ENCODE assay signal across 8 cellular contexts in genomic region chr1:228647523-228648444, GRCh38.
DNase-seq lines count a peak whose midpoint lies in the region; ATAC-seq and TF ChIP-seq lines count a peak whose summit lies in the region.

No MANE protein-coding gene starts in this region.

- dilution Hi-C loops in mammary epithelial cell (cut with HindIII; ENCODE audit: low sequenced_read_pairs) = no loop called here

- no peaks in the 10 kb centered on the region for H3K36me3 ChIP-seq in mammary epithelial cell (ENCODE audit: insufficient read depth, low read length)

- H3K9ac ChIP-seq in mammary epithelial cell (ENCODE audit: insufficient read depth, low read length) = no peak overlapping the region

- TF ChIP-seq EP300 in Ishikawa (IDR thresholded peaks at IDR 0.05; ENCODE audit: borderline replicate concordance) = no peak

- intact Hi-C loops in mammary epithelial cell (cut with micrococcal nuclease) = no loop called here
- intact Hi-C loops in left colon (cut with DNase I, micrococcal nuclease) = no loop called here

- no peaks in the 10 kb centered on the region for H3K27me3 ChIP-seq in mammary epithelial cell (ENCODE audit: insufficient read depth, low read length)

- DNase-seq in DMS53 treated with DMSO at 0.1 percent for 48 hours (lab: John Stamatoyannopoulos, UW; ENCODE audit: unreplicated experiment) (peak; percentile 56), RPMI8226 (peak; percentile 28), mammary epithelial cell (peak; percentile 66), left colon (peak; percentile 55 to 56)
- DNase-seq in stimulated activated naive CD4-positive, alpha-beta T cell treated with Interleukin-2 at 50 U/mL for 16 hours (lab: John Stamatoyannopoulos, UW) = peak; percentile 4

- WGBS in mammary epithelial cell (ENCODE audit: low coverage, missing lambda C conversion rate) = 9% methylated on average over 46 of the region's 67 CpGs

- H3K4me3 ChIP-seq in mammary epithelial cell (replicated peaks in 1 of 3; ENCODE audit: insufficient read depth in 1 of 3, low read depth in 2 of 3, low read length in 3 of 3) = peak overlapping the region; percentile 44 to 58 (median 55)

- BruUV-seq in mammary epithelial cell (replicated peaks; lab: Mats Ljungman, UMichigan) = no TSS peak

- no peak for TF ChIP-seq RAD21 in Ishikawa (IDR thresholded peaks at IDR 0.05; ENCODE audit: low read depth)

- H4K20me1 ChIP-seq in mammary epithelial cell (ENCODE audit: insufficient read depth, low read length) = no peaks in the 10 kb centered on the region

- H3K4me1 ChIP-seq in mammary epithelial cell (ENCODE audit: insufficient read depth, low read length) = peaks cover 18% of the 10 kb centered on the region

- no peak for TF ChIP-seq CTCF in mammary epithelial cell (conservative IDR thresholded peaks at IDR 0.05 in 1 of 2, IDR thresholded peaks at IDR 0.05 in 1 of 2; ENCODE audit: extremely low read depth in 1 of 2, insufficient read depth in 1 of 2, low read depth in 1 of 2, low read length in 2 of 2)

- H3K4me2 ChIP-seq in mammary epithelial cell (ENCODE audit: insufficient read depth, low read depth, low read length) = peak overlapping the region; percentile 96

- H3K79me2 ChIP-seq in mammary epithelial cell (ENCODE audit: insufficient read depth, low read length) = no peaks in the 10 kb centered on the region

- H2AFZ ChIP-seq in mammary epithelial cell (ENCODE audit: low read depth, low read length) = peak overlapping the region; percentile 89

- peak; percentile 80 for ATAC-seq in left colon
- ATAC-seq in GM19397 (IDR thresholded peaks at IDR 0.05; ENCODE audit: unreplicated experiment) = no peak
- ATAC-seq in HG02884 (IDR thresholded peaks at IDR 0.05; ENCODE audit: unreplicated experiment) = no peak

- CTCF ChIA-PET in mammary epithelial cell (lab: Charles Lee; ENCODE audit: low non-redundant PET) = interaction anchor here (0.6 kb wide), 1 partner anchor 782 kb away, joined by 4 read pairs; no protein-coding TSS in a partner anchor

- in situ Hi-C loops in mammary epithelial cell (cut with MboI; ENCODE audit: low sequenced_read_pairs in 2 of 2) = no loop called here

- no peak overlapping the region for H3K27ac ChIP-seq in mammary epithelial cell (ENCODE audit: insufficient read depth, low read depth, low read length)

- no peaks in the 10 kb centered on the region for H3K9me3 ChIP-seq in mammary epithelial cell (replicated peaks; ENCODE audit: insufficient read depth, low read length)

TF ChIP-seq in Ishikawa, 13 proteins besides CTCF, POLR2A, EP300 and RAD21:
- TF ChIP-seq TAF1 (IDR thresholded peaks at IDR 0.05; ENCODE audit: low read depth) = no peak; the same call in 1 of the 2 replicates
- no peak for TF ChIP-seq NFIC (IDR thresholded peaks at IDR 0.05)
- TF ChIP-seq MAX (IDR thresholded peaks at IDR 0.05) = peak; percentile 67
TF ChIP-seq in Ishikawa: peak in this region for 1.

Comparison
In these comparisons a context has a peak if more than half of its experiments do, and no peak if none do; other contexts are left out.
1. DNase-seq: peak in every context shown above with its lines; median percentile 66 in mammary epithelial cell; 56 in DMS53 treated with DMSO at 0.1 percent for 48 hours; 56 in left colon; 28 in RPMI8226; 4 in stimulated activated naive CD4-positive, alpha-beta T cell treated with Interleukin-2 at 50 U/mL for 16 hours.